22 cellular contexts compared by ENCODE assay signal in genomic region chr2:157315901-157316300, GRCh38. TPM values are rescaled to one million over a fixed set of nuclear protein-coding genes. Genes with fewer than 3 reads are reported as not detected.
"Had no signal": no experiment of that assay in that cellular context is flagged by ENCODE, and none has a peak within 500 bp of the region (broad histone marks: within the 10 kb centered on the region; RNA-seq: fewer than 3 reads in every experiment).

No MANE protein-coding gene starts in this region.

- H3K9me3 Mint-ChIP-seq: dendritic cell treated with granulocyte-macrophage colony-stimulating factor and Interleukin-4, amounts not matched to agents 40 ng/mL and 50 ng/mL, for 4 days; immature natural killer cell; naive B cell; nephron progenitor cell; stimulated activated effector memory CD8-positive, alpha-beta T cell treated with anti-CD3 and anti-CD28 coated beads, Interleukin-12 subunit alpha, Interleukin-12 subunit beta, amount 100 ng/mL, for 72 hours had no signal

- H3K27me3 ChIP-seq: esophagus squamous epithelium, gastroesophageal sphincter, right lobe of liver, testis, tibial nerve had no signal

- H3K4me3 Mint-ChIP-seq: dendritic cell treated with granulocyte-macrophage colony-stimulating factor and Interleukin-4, amounts not matched to agents 40 ng/mL and 50 ng/mL, for 4 days; immature natural killer cell; nephron progenitor cell; stimulated activated effector memory CD8-positive, alpha-beta T cell treated with anti-CD3 and anti-CD28 coated beads, Interleukin-12 subunit alpha, Interleukin-12 subunit beta, amount 100 ng/mL, for 72 hours had no signal

- DNase-seq: esophagus squamous epithelium; foreskin fibroblast; immature natural killer cell; left cardiac atrium; left ventricle myocardium superior; mesenchymal stem cell; naive B cell; nephron progenitor cell; psoas muscle; retina; right lobe of liver; stimulated activated CD4-positive, alpha-beta T cell treated with anti-CD3 and anti-CD28 coated beads, Interleukin-4, amount 100 ng/mL, for 1 hour; stimulated activated CD8-positive, alpha-beta memory T cell treated with anti-CD3 and anti-CD28 coated beads, Interleukin-4, amount 100 ng/mL, for 48 hours; stimulated activated naive CD8-positive, alpha-beta T cell treated with anti-CD3 and anti-CD28 coated beads, Interleukin-15, Interleukin-2, amounts not matched to agents 100 U/mL and 50 U/mL, for 24 hours; testis had no signal

- H3K36me3 Mint-ChIP-seq: stimulated activated effector memory CD8-positive, alpha-beta T cell treated with anti-CD3 and anti-CD28 coated beads, Interleukin-12 subunit alpha, Interleukin-12 subunit beta, amount 100 ng/mL, for 72 hours had no signal

- H3K27me3 Mint-ChIP-seq: dendritic cell treated with granulocyte-macrophage colony-stimulating factor and Interleukin-4, amounts not matched to agents 40 ng/mL and 50 ng/mL, for 4 days; naive B cell had no signal

- H3K4me1 Mint-ChIP-seq: immature natural killer cell, naive B cell, nephron progenitor cell had no signal

- H3K4me3 ChIP-seq: esophagus squamous epithelium, gastroesophageal sphincter, lung, psoas muscle, right lobe of liver, testis, tibial nerve had no signal

- H3K4me1 ChIP-seq: esophagus squamous epithelium, gastroesophageal sphincter, psoas muscle, testis, tibial nerve had no signal

- H3K9me3 ChIP-seq: esophagus squamous epithelium, gastroesophageal sphincter, psoas muscle, right lobe of liver, testis, tibial nerve had no signal

- H3K27ac ChIP-seq: esophagus squamous epithelium, gastroesophageal sphincter, psoas muscle, right lobe of liver, testis, tibial nerve had no signal

- H3K27ac Mint-ChIP-seq: dendritic cell treated with granulocyte-macrophage colony-stimulating factor and Interleukin-4, amounts not matched to agents 40 ng/mL and 50 ng/mL, for 4 days; immature natural killer cell; naive B cell; nephron progenitor cell; stimulated activated effector memory CD8-positive, alpha-beta T cell treated with anti-CD3 and anti-CD28 coated beads, Interleukin-12 subunit alpha, Interleukin-12 subunit beta, amount 100 ng/mL, for 72 hours had no signal

- H3K36me3 ChIP-seq: esophagus squamous epithelium, gastroesophageal sphincter, right lobe of liver, tibial nerve had no signal

RNA-seq across cellular contexts. Expression of gene ERMN, which starts 9.7 kb away (rescaled TPM):
- total RNA-seq: epithelial cell of proximal tubule, left ventricle myocardium superior, psoas muscle had no signal
- polyA plus RNA-seq: keratinocyte had no signal

RNA-seq across cellular contexts. Expression of gene GALNT5, which starts 58.4 kb away (rescaled TPM):
- polyA plus RNA-seq: immature natural killer cell had no signal
